Comparison of ENCODE assay signal across 8 cellular contexts in genomic region chr1:244450597-244451538, GRCh38. TPM values are rescaled to one million over a fixed set of nuclear protein-coding genes. Genes with fewer than 3 reads are reported as not detected.
DNase-seq lines count a peak whose midpoint lies in the region; ATAC-seq and TF ChIP-seq lines count a peak whose summit lies in the region.

No MANE protein-coding gene starts in this region.

- peaks cover 12% of the 10 kb centered on the region for H3K23me2 ChIP-seq in H9 (ENCODE audit: insufficient read length, low read depth, low read length, poor library complexity, severe bottlenecking)

- H3K4me3 ChIP-seq in NB4 (ENCODE audit: low read depth, low read length) (peak overlapping the region; percentile 88), colonic mucosa (peak overlapping the region; percentile 80)

- H4K20me1 ChIP-seq in H9 (ENCODE audit: control insufficient read depth, insufficient read depth, insufficient read length): no peaks in the 10 kb centered on the region

- H2BK20ac ChIP-seq in H9 (ENCODE audit: low read depth, low read length, poor library complexity, severe bottlenecking): no peak overlapping the region

- no peak overlapping the region for H3K56ac ChIP-seq in H9 (ENCODE audit: insufficient read length, low read depth, low read length)

- H3K4ac ChIP-seq in H9 (ENCODE audit: low read depth, low read length): 0 out of 2 replicates have a peak overlapping the region, but pooled peaks have one; percentile 81

- H2BK15ac ChIP-seq in H9 (ENCODE audit: low read depth, low read length): no peak overlapping the region

- intact Hi-C loops in colonic mucosa (cut with DNase I) (loop anchor here (5.0 kb wide), 1 partner anchor 201 kb away; the partner anchor contains the start of gene DESI2), left colon (cut with DNase I, micrococcal nuclease) (loop anchor here in 1 of 2 donors (10.0 kb wide), 1 partner anchor 204 kb away; the partner anchor contains the start of gene DESI2)

- peaks cover 20% of the 10 kb centered on the region; the same call in 1 of the 2 replicates for H3K79me2 ChIP-seq in H9 (ENCODE audit: insufficient read depth, low read length)

- H3K27me3 Mint-ChIP-seq in H9 (ENCODE audit: low read depth): no peaks in the 10 kb centered on the region

- H3K18ac ChIP-seq in H9 (ENCODE audit: insufficient read length, low read depth, low read length): peak overlapping the region; percentile 88

- H3K23ac ChIP-seq in H9 (ENCODE audit: insufficient read length, low read depth, low read length): no peak overlapping the region

- H2AFZ ChIP-seq in H9 (ENCODE audit: low read length): no peak overlapping the region

- no peak overlapping the region for H4K91ac ChIP-seq in H9 (ENCODE audit: insufficient read length, low read depth, low read length)

- no peak overlapping the region for H2BK12ac ChIP-seq in H9 (ENCODE audit: insufficient read length, low read depth, low read length)

- peak overlapping the region; percentile 77 for H3K4me2 ChIP-seq in H9 (ENCODE audit: insufficient read depth, insufficient read length, low read length)

- peaks cover 69 to 72% of the 10 kb centered on the region in 2 experiments for H3K4me1 Mint-ChIP-seq in H9

- DNase-seq in GM10248 (ENCODE audit: extremely low spot score) (peak; percentile 30), H9 (peak; percentile 31), NB4 (ENCODE audit: low read depth) (peak; percentile 80), colonic mucosa (peak; percentile 68), left colon (peak; percentile 46 to 68), NCI-H1930 (lab: John Stamatoyannopoulos, UW) (no peak)
- peak; percentile 37 for DNase-seq in activated CD4-positive, alpha-beta T cell treated with anti-CD3 and anti-CD28 coated beads for 1 hour
- peak; percentile 48 to 65 for DNase-seq in stimulated activated CD4-positive, alpha-beta T cell treated with anti-CD3 and anti-CD28 coated beads, Interleukin-4, amount 100 ng/mL, for 4 hours

- no peaks in the 10 kb centered on the region for H3K27me3 ChIP-seq in H9 (ENCODE audit: insufficient read depth, low read length)
- no peaks in the 10 kb centered on the region for H3K27me3 ChIP-seq in colonic mucosa

- peak overlapping the region; percentile 96 for H3K14ac ChIP-seq in H9 (ENCODE audit: insufficient read depth, low read length)

- CTCF ChIA-PET in GM10248 (lab: Yijun Ruan, JAX): interaction anchor here (0.8 kb wide), 1 partner anchor 152 kb away, joined by 3 read pairs; no protein-coding TSS in a partner anchor

- POLR2A ChIA-PET in GM10248 (lab: Yijun Ruan, JAX): interaction anchor here (0.9 kb wide), 1 partner anchor 384 kb away, joined by 3 read pairs; no protein-coding TSS in a partner anchor

- no peak overlapping the region for H4K5ac ChIP-seq in H9 (ENCODE audit: insufficient read length, low read depth, low read length)

- no peaks in the 10 kb centered on the region for H3K79me1 ChIP-seq in H9 (ENCODE audit: insufficient read depth, low read depth, low read length, poor library complexity, severe bottlenecking)

- no peak for TF ChIP-seq CTCF in GM10248 (IDR thresholded peaks at IDR 0.05; ENCODE audit: control extremely low read depth, extremely low read depth, low read depth, missing control alignments)
- no peak for TF ChIP-seq CTCF in H9 (conservative IDR thresholded peaks at IDR 0.05)
- no peak for TF ChIP-seq CTCF in NB4 (IDR thresholded peaks at IDR 0.05; ENCODE audit: low read depth, low read length)
- no peak for TF ChIP-seq CTCF in colonic mucosa (IDR thresholded peaks at IDR 0.05)

- no peak overlapping the region for H4K8ac ChIP-seq in H9 (replicated peaks; ENCODE audit: insufficient read length, low read depth, low read length)

- peak overlapping the region; percentile 57 for H3K27ac ChIP-seq in H9 (ENCODE audit: insufficient read length, low read depth, low read length)
- H3K27ac ChIP-seq in colonic mucosa: peak overlapping the region; percentile 93

- no CpG with 5 or more reads among the region's 41 CpGs for WGBS in H9 (ENCODE audit: extremely low coverage, insufficient read length, low lambda C conversion rate)

- H2BK120ac ChIP-seq in H9 (ENCODE audit: low read depth, low read length, poor library complexity, severe bottlenecking): no peak overlapping the region

- no peak overlapping the region for H3T11ph ChIP-seq in H9 (ENCODE audit: low read length)

- H2BK5ac ChIP-seq in H9 (ENCODE audit: insufficient read length, low read length): peak overlapping the region; percentile 89

- H3K9me3 ChIP-seq in H9 (ENCODE audit: control insufficient read depth, low read depth, low read length) (no peaks in the 10 kb centered on the region), colonic mucosa (no peaks in the 10 kb centered on the region)

- no peak for TF ChIP-seq POLR2A in NB4 (IDR thresholded peaks at IDR 0.05; ENCODE audit: extremely low read depth, insufficient read length)

- H3K9me3 Mint-ChIP-seq in H9: no peaks in the 10 kb centered on the region; a peak in 1 of 5 replicates

- H3K27ac Mint-ChIP-seq in H9: peak overlapping the region; percentile 53 to 91 (median 86); a peak in 5 of 7 replicates

- H2AK5ac ChIP-seq in H9 (ENCODE audit: insufficient read length, low read length): no peak overlapping the region

- H3K4me1 ChIP-seq in H9 (ENCODE audit: insufficient read depth, low read length): peaks cover 8% of the 10 kb centered on the region; the same call in 1 of the 2 replicates
- peaks cover 17% of the 10 kb centered on the region for H3K4me1 ChIP-seq in colonic mucosa

- ATAC-seq in left colon: peak; percentile 18

- peaks cover 2 to 12% (median 6%) of the 10 kb centered on the region in 3 experiments; a peak in 4 of 7 replicates for H3K36me3 Mint-ChIP-seq in H9 (ENCODE audit: insufficient read depth in 1 of 3, low read depth in 3 of 3)

- no peaks in the 10 kb centered on the region for H3K36me3 ChIP-seq in colonic mucosa

- H3K9ac ChIP-seq in H9 (ENCODE audit: extremely low read depth, insufficient read length, low read length): peak overlapping the region; percentile 97
- peak overlapping the region; percentile 95 to 98 for H3K9ac ChIP-seq in colonic mucosa (ENCODE audit: low read depth in 2 of 2, low read length in 2 of 2)

- peak overlapping the region; percentile 87 to 92 for H3K4me3 Mint-ChIP-seq in H9

RNA-seq across cellular contexts. Expression of gene ADSS2, which starts 0.8 kb away (rescaled TPM):
- total RNA-seq in H9 (2021) (65.4 and 70.1 TPM in 2 replicates), colonic mucosa (10 to 100 TPM; 40.8 to 48.6 TPM), left colon (10 to 100 TPM; 38.7 to 39.6 TPM)

RNA-seq across cellular contexts. Expression of gene CATSPERE, which starts 10.2 kb away (rescaled TPM):
- 0.31 and 0.55 TPM in 2 replicates for total RNA-seq in H9 (2021)
- under 1 TPM; 0.22 to 0.27 TPM for total RNA-seq in colonic mucosa
- under 1 TPM; 0.50 to 0.82 TPM for total RNA-seq in left colon

Comparison
In these comparisons a context has a peak if more than half of its experiments do, and no peak if none do; other contexts are left out.
1. DNase-seq: peak in GM10248 (single experiment), H9 (single experiment), NB4 (single experiment), activated CD4-positive, alpha-beta T cell treated with anti-CD3 and anti-CD28 coated beads for 1 hour (single experiment), colonic mucosa (single experiment), left colon (2 of 2) and stimulated activated CD4-positive, alpha-beta T cell treated with anti-CD3 and anti-CD28 coated beads, Interleukin-4, amount 100 ng/mL, for 4 hours (2 of 2); none in NCI-H1930 (0 of 2).